In genomic region chr5:400282-401215, GRCh38 we compare ENCODE assay signal across 9 cellular contexts. TPM values are rescaled to one million over a fixed set of nuclear protein-coding genes. Genes with fewer than 3 reads are reported as not detected.
DNase-seq lines count a peak whose midpoint lies in the region; ATAC-seq, FAIRE-seq and TF ChIP-seq lines count a peak whose summit lies in the region.
"Had no signal": no experiment of that assay in that cellular context is flagged by ENCODE, and none has a peak within 500 bp of the region (broad histone marks: within the 10 kb centered on the region; RNA-seq: fewer than 3 reads in every experiment).

No MANE protein-coding gene starts in this region.

- H3K4me1 ChIP-seq in GM23248 (ENCODE audit: insufficient read depth) = peaks cover 33% of the 10 kb centered on the region

- H3K4me2 ChIP-seq in GM23248 (ENCODE audit: unreplicated experiment) = peak overlapping the region; percentile 95

- in situ Hi-C loops in GM23248 (cut with MboI) = no loop called here

- DNase-seq in GM12892 (ENCODE audit: insufficient read length) (no peak), GM23248 (peak; percentile 92), NCI-H510A treated with DMSO at 0.1 percent for 48 hours (lab: John Stamatoyannopoulos, UW) (peak; percentile 99), endothelial cell (ENCODE audit: low spot score) (no peak), retinal pigment epithelial cell (ENCODE audit: low read depth) (no peak), GM19240 (ENCODE audit: insufficient read length, low spot score) (no peak), NAMALWA (ENCODE audit: low spot score) (no peak)

- peaks cover 9% of the 10 kb centered on the region for H3K27me3 Mint-ChIP-seq in endothelial cell (ENCODE audit: unreplicated experiment)

- H2AFZ ChIP-seq in GM23248 = no peak overlapping the region

- no peaks in the 10 kb centered on the region for H3K9me2 ChIP-seq in GM23248 (ENCODE audit: insufficient read depth)

- peak overlapping the region; percentile 95 for H3K27ac Mint-ChIP-seq in endothelial cell (ENCODE audit: unreplicated experiment)
- H3K27ac Mint-ChIP-seq: T-cell had no signal

- no peaks in the 10 kb centered on the region for H3K36me3 ChIP-seq in GM23248 (ENCODE audit: low read depth)

- peaks cover 25% of the 10 kb centered on the region for H3K4me1 Mint-ChIP-seq in endothelial cell (ENCODE audit: unreplicated experiment)

- peaks cover 11% of the 10 kb centered on the region for H3K79me2 ChIP-seq in GM23248 (ENCODE audit: insufficient read depth)

- no peaks in the 10 kb centered on the region for H3K9me3 Mint-ChIP-seq in endothelial cell (ENCODE audit: unreplicated experiment)
- H3K9me3 Mint-ChIP-seq: T-cell had no signal

- no peaks in the 10 kb centered on the region for H3K9me3 ChIP-seq in GM23248 (ENCODE audit: low read depth)

- H3K27ac ChIP-seq in GM23248 = peak overlapping the region; percentile 100

- H3K36me3 Mint-ChIP-seq in endothelial cell (ENCODE audit: low read depth, unreplicated experiment) = peaks cover 13% of the 10 kb centered on the region
- H3K36me3 Mint-ChIP-seq: T-cell had no signal

- peak; percentile 40 for FAIRE-seq in GM12892 (lab: Jason Lieb, UNC)

- TF ChIP-seq POLR2A in GM12892 (IDR thresholded peaks at IDR 0.05; ENCODE audit: low read depth, low read length) = no peak

- H3K9ac ChIP-seq in GM23248 = peak overlapping the region; percentile 98

- H3K4me3 Mint-ChIP-seq in endothelial cell (ENCODE audit: unreplicated experiment) = peak overlapping the region; percentile 56

- H3K4me3 ChIP-seq in GM23248 (peak overlapping the region; percentile 63), retinal pigment epithelial cell (ENCODE audit: low read length) (peak overlapping the region; percentile 37)

- H3K27me3 ChIP-seq in GM23248 (replicated peaks; ENCODE audit: insufficient read depth) = no peaks in the 10 kb centered on the region

- WGBS in GM23248 (ENCODE audit: low coverage in 1 of 2, low lambda C conversion rate in 2 of 2, missing lambda C conversion rate in 2 of 2), 2 experiments = 7 to 8% methylated on average over 24 to 27 of the region's 27 CpGs

- peaks cover 12% of the 10 kb centered on the region for H3F3A ChIP-seq in GM23248 (ENCODE audit: insufficient read depth)

- no peaks in the 10 kb centered on the region for H4K20me1 ChIP-seq in GM23248 (ENCODE audit: insufficient read depth)

- TF ChIP-seq CTCF in endothelial cell (IDR thresholded peaks at IDR 0.05; ENCODE audit: unreplicated experiment) (no peak), retinal pigment epithelial cell (conservative IDR thresholded peaks at IDR 0.05; ENCODE audit: low read depth, low read length) (no peak)

- ATAC-seq in HG03469 (IDR thresholded peaks at IDR 0.05; ENCODE audit: unreplicated experiment) = no peak

RNA-seq across cellular contexts. Expression of gene EXOC3, which starts 42.4 kb away (rescaled TPM):
- 27.5 TPM for polyA plus RNA-seq in GM12892 (2012; ENCODE audit: missing spikeins)
- total RNA-seq in GM23248 (2014; rRNA removed; shearing (Covaris generic)) = 32.4 and 39.9 TPM in 2 replicates
- polyA plus RNA-seq in GM23248 (2016; fragmentation: Nextera tagmentation; extraction: Ambion mirVana) = 40.9 and 43.0 TPM in 2 replicates
- total RNA-seq in endothelial cell (ENCODE audit: unreplicated experiment) = 43.9 TPM

Comparison
In these comparisons a context has a peak if more than half of its experiments do, and no peak if none do; other contexts are left out.
1. DNase-seq: peak in GM23248 (single experiment) and NCI-H510A treated with DMSO at 0.1 percent for 48 hours (single experiment); none in GM12892 (single experiment), endothelial cell (single experiment), retinal pigment epithelial cell (single experiment), GM19240 (single experiment) and NAMALWA (single experiment).